ENCODE assay signal across 8 cellular contexts in the genomic region with DNA sequence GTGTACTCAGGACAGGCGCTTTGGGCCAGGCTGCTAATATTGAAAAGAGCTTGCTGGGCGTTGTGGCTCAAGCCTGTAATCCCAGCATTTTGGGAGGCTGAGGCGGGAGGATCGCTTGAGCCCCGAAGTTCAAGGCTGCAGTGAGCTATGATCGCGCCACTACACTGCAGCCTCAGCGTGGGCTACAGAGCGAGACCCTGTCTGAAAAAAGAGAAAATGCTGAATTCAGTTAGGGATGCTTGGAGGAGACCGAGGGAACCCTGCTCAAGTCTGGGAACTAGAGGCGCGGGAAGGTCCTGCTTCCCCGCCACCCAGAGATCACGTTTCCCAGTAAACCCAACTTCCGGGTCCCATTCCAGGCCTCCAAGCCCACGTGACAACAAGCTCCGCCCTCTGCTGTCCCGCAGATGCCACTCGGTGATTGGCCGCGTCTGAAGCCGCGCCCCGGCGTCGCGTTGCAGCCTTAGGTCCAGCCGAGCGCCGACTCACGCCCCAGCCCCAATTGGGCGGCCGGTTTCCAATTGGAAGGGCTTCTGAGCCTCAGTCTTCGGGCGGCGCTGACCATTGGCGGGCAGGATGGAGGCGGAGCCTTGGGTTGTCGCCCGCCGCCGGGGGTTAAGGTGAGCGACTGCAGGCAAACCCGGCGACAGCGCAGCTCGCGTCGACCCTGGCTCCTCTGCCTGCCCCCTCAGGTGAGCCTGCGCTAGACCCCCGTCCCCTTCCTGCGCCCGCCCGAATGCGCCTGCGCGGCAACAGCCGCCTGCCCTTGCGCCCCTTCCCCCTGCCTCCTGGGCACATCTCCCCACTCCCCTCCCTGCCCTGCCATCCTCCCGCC. TPM values are rescaled to one million over a fixed set of nuclear protein-coding genes. Genes with fewer than 3 reads are reported as not detected.
A peak's percentile ranks its signal among the peaks of the same experiment; 100 is the strongest.
DNase-seq lines count a peak whose midpoint lies in the region; ATAC-seq, FAIRE-seq and TF ChIP-seq lines count a peak whose summit lies in the region.

A gene with protein sequence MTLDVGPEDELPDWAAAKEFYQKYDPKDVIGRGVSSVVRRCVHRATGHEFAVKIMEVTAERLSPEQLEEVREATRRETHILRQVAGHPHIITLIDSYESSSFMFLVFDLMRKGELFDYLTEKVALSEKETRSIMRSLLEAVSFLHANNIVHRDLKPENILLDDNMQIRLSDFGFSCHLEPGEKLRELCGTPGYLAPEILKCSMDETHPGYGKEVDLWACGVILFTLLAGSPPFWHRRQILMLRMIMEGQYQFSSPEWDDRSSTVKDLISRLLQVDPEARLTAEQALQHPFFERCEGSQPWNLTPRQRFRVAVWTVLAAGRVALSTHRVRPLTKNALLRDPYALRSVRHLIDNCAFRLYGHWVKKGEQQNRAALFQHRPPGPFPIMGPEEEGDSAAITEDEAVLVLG (plus strand): TSS at position 627 of the 835 bp plus-strand sequence. CDS start 396 bp downstream, outside the sequence.

- H3K27me3 ChIP-seq in ascending aorta (no peaks in the 10 kb centered on the region), right atrium auricular region (no peaks in the 10 kb centered on the region), psoas muscle (ENCODE audit: insufficient read depth in 3 of 3, low read length in 2 of 3) (no peaks in the 10 kb centered on the region)

- peaks cover 43% of the 10 kb centered on the region for H3K36me3 Mint-ChIP-seq in T-helper 2 cell treated with Interferon-gamma antibody and Interleukin-4, amounts not matched to agents 5 μg/mL and 100 μg/mL, for 36 hours (ENCODE audit: low read depth)

- H3K4me1 ChIP-seq in ascending aorta, result peaks cover 7 to 8% of the 10 kb centered on the region in 2 donors
- peaks cover 0 to 18% of the 10 kb centered on the region in 2 donors for H3K4me1 ChIP-seq in right atrium auricular region
- H3K4me1 ChIP-seq in psoas muscle, result no peaks in the 10 kb centered on the region

- no peak for TF ChIP-seq CTCF in ascending aorta (IDR thresholded peaks at IDR 0.05)
- no peak for TF ChIP-seq CTCF in right atrium auricular region (IDR thresholded peaks at IDR 0.05)
- no peak for TF ChIP-seq CTCF in psoas muscle (IDR thresholded peaks at IDR 0.05)

- H3K36me3 ChIP-seq in ascending aorta (peaks cover 17 to 23% of the 10 kb centered on the region in 2 donors), right atrium auricular region (peaks cover 22% of the 10 kb centered on the region), psoas muscle (ENCODE audit: insufficient read depth in 1 of 2, low read depth in 1 of 2) (peaks cover 0 to 53% of the 10 kb centered on the region in 2 donors)

- H3K9me3 ChIP-seq in ascending aorta (no peaks in the 10 kb centered on the region), right atrium auricular region (no peaks in the 10 kb centered on the region), psoas muscle (no peaks in the 10 kb centered on the region)

- WGBS in psoas muscle, 3 donors, result 2 to 3% (median 2%) methylated on average over 46 to 60 of the region's 60 CpGs

- ATAC-seq in GM18502 (IDR thresholded peaks at IDR 0.05; ENCODE audit: poor library complexity, unreplicated experiment) (peak; percentile 98), HG02970 (IDR thresholded peaks at IDR 0.05; ENCODE audit: low FRiP score, unreplicated experiment) (peak; percentile 94), psoas muscle (peak; percentile 97 to 99 (median 98))

- intact Hi-C loops in ascending aorta (cut with DNase I) (loop anchor here (1.0 to 5.0 kb wide), 3 partner anchors 14 to 91 kb away; a partner anchor contains a TSS), psoas muscle (cut with DNase I) (loop anchor here in 1 of 2 donors (5.0 kb wide), 1 partner anchor 36 kb away; no protein-coding TSS in a partner anchor)

- no peaks in the 10 kb centered on the region for H3K27me3 Mint-ChIP-seq in T-helper 2 cell treated with Interferon-gamma antibody and Interleukin-4, amounts not matched to agents 5 μg/mL and 100 μg/mL, for 36 hours (ENCODE audit: low read depth)

- peak within 1 kb of the TSS; percentile 92 for H3K4me3 Mint-ChIP-seq in T-helper 2 cell treated with Interferon-gamma antibody and Interleukin-4, amounts not matched to agents 5 μg/mL and 100 μg/mL, for 36 hours

- H3K4me1 Mint-ChIP-seq in T-helper 2 cell treated with Interferon-gamma antibody and Interleukin-4, amounts not matched to agents 5 μg/mL and 100 μg/mL, for 36 hours (ENCODE audit: low read depth), result peaks cover 14% of the 10 kb centered on the region

- peak within 1 kb of the TSS; percentile 91 for H3K27ac Mint-ChIP-seq in T-helper 2 cell treated with Interferon-gamma antibody and Interleukin-4, amounts not matched to agents 5 μg/mL and 100 μg/mL, for 36 hours

- no peak for FAIRE-seq in urothelium cell line (lab: Jason Lieb, UNC)

- DNase-seq in NCI-H1930 (lab: John Stamatoyannopoulos, UW) (peak; percentile 100), ascending aorta (ENCODE audit: low spot score in 2 of 2) (peak; percentile 97 to 99), right atrium auricular region (ENCODE audit: low spot score) (peak; percentile 99), psoas muscle (peak; percentile 100), urothelium cell line (ENCODE audit: low spot score) (peak; percentile 97)
- peak; percentile 99 for DNase-seq in T-helper 2 cell treated with Interferon-gamma antibody and Interleukin-4, amounts not matched to agents 5 μg/mL and 100 μg/mL, for 36 hours (ENCODE audit: low spot score)

- H3K4me3 ChIP-seq in ascending aorta (peak within 1 kb of the TSS; percentile 84 to 99), right atrium auricular region (peak within 1 kb of the TSS; percentile 93 to 98), psoas muscle (peak within 1 kb of the TSS; percentile 78)

- H3K27ac ChIP-seq in ascending aorta (peak within 1 kb of the TSS; percentile 87), right atrium auricular region (peak within 1 kb of the TSS; percentile 75 to 81), psoas muscle (peak within 1 kb of the TSS; percentile 81)

- no peaks in the 10 kb centered on the region for H3K9me3 Mint-ChIP-seq in T-helper 2 cell treated with Interferon-gamma antibody and Interleukin-4, amounts not matched to agents 5 μg/mL and 100 μg/mL, for 36 hours

RNA-seq across cellular contexts. Expression of the gene that starts here (rescaled TPM):
- total RNA-seq in ascending aorta, result 78.8 TPM
- total RNA-seq in right atrium auricular region, result 10 to 100 TPM; 16.0 to 22.1 TPM
- 10 to 100 TPM; 10.1 to 13.5 (median 12.9) TPM for total RNA-seq in psoas muscle
- polyA plus RNA-seq in psoas muscle, result 10 to 100 TPM; 13.2 to 21.3 (median 13.8) TPM

Comparison
In these comparisons a context has a peak if more than half of its experiments do, and no peak if none do; other contexts are left out.
1. Peak in every context shown above with its lines: DNase-seq, ATAC-seq, H3K4me3 ChIP-seq and H3K27ac ChIP-seq.